In the genomic region with DNA sequence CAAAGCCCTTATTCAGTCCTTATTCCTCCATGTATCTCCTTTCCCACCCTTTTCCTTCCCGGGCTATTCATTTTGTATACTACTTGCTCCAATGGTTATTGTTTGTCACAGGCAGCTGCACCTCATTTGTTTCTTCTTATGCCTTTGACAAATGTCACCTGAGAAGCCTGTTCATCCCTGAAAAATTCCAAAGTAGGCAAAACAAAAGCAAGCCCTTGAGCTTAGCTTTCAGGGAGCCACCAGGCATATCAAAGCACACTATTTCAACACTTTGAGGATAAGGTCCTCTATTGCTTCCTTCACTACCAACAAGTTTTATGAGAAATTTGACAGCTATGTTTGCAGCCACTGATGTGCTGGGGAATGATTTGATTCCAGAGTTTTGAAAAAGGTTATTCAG, we compare ENCODE assay signal across 18 cellular contexts.
"Had no signal": no experiment of that assay in that cellular context is flagged by ENCODE, and none has a peak within 500 bp of the region (broad histone marks: within the 10 kb centered on the region; RNA-seq: fewer than 3 reads in every experiment).

No MANE protein-coding gene starts in this region.

- H3K27ac ChIP-seq: adrenal gland, breast epithelium, coronary artery, gastrocnemius medialis, right atrium auricular region, tibial artery had no signal

- H3K27me3 ChIP-seq: adrenal gland, breast epithelium, gastrocnemius medialis, right atrium auricular region, tibial artery had no signal

- H3K9me3 ChIP-seq: adrenal gland, breast epithelium, gastrocnemius medialis, right atrium auricular region, tibial artery had no signal

- H3K36me3 Mint-ChIP-seq: activated naive CD4-positive, alpha-beta T cell treated with anti-CD3 and anti-CD28 coated beads, Interleukin-2, amount 50 U/mL, for 72 hours had no signal

- DNase-seq: activated CD4-positive, alpha-beta T cell treated with anti-CD3 and anti-CD28 coated beads for 36 hours; activated CD4-positive, alpha-beta T cell treated with anti-CD3 and anti-CD28 coated beads, Interleukin-2, amount 50 U/mL, for 48 hours; activated gamma-delta T cell treated with Interleukin-2 at 50 U/mL for 16 hours; activated T-cell treated with anti-CD3 and anti-CD28 coated beads for 4 hours; adrenal gland; gastrocnemius medialis; head of caudate nucleus; left ventricle myocardium superior; stimulated activated CD4-positive, alpha-beta T cell treated with anti-CD3 and anti-CD28 coated beads, Interleukin-2, amount 100 ng/mL, for 24 hours; stimulated activated naive CD8-positive, alpha-beta T cell treated with anti-CD3 and anti-CD28 coated beads, Interleukin-15, Interleukin-2, amounts not matched to agents 100 U/mL and 50 U/mL, for 24 hours; substantia nigra; tibial artery had no signal

- H3K36me3 ChIP-seq: adrenal gland, gastrocnemius medialis, right atrium auricular region, tibial artery had no signal

- H3K4me3 ChIP-seq: adrenal gland, breast epithelium, coronary artery, gastrocnemius medialis, right atrium auricular region, tibial artery had no signal

- H3K4me3 Mint-ChIP-seq: activated CD4-positive, alpha-beta T cell treated with anti-CD3 and anti-CD28 coated beads for 36 hours; activated T-helper 1 cell treated with anti-CD3 and anti-CD28 coated beads, Interleukin-12 subunit alpha, Interleukin-12 subunit beta, Interleukin-2, Interleukin-4 antibody, amounts not matched to agents 30 ng/mL and 10 ng/mL and 1 ng/mL, durations not matched to agents 14 hours and 24 hours and 36 hours had no signal

- H3K27me3 Mint-ChIP-seq: activated CD4-positive, alpha-beta T cell treated with anti-CD3 and anti-CD28 coated beads for 36 hours; progenitor cell of endocrine pancreas had no signal

- H3K4me1 ChIP-seq: adrenal gland, breast epithelium, gastrocnemius medialis, right atrium auricular region, tibial artery had no signal

- H3K4me1 Mint-ChIP-seq: activated CD4-positive, alpha-beta T cell treated with anti-CD3 and anti-CD28 coated beads for 36 hours had no signal

- H3K27ac Mint-ChIP-seq: activated CD4-positive, alpha-beta T cell treated with anti-CD3 and anti-CD28 coated beads for 36 hours; activated naive CD4-positive, alpha-beta T cell treated with anti-CD3 and anti-CD28 coated beads, Interleukin-2, amount 50 U/mL, for 72 hours; activated T-helper 1 cell treated with anti-CD3 and anti-CD28 coated beads, Interleukin-12 subunit alpha, Interleukin-12 subunit beta, Interleukin-2, Interleukin-4 antibody, amounts not matched to agents 30 ng/mL and 10 ng/mL and 1 ng/mL, durations not matched to agents 14 hours and 24 hours and 36 hours; progenitor cell of endocrine pancreas had no signal
